Comparison of ENCODE assay signal across 15 cellular contexts in genomic region chr16:75497558-75497957, GRCh38. TPM values are rescaled to one million over a fixed set of nuclear protein-coding genes. Genes with fewer than 3 reads are reported as not detected.
DNase-seq lines count a peak whose midpoint lies in the region; ATAC-seq, FAIRE-seq and TF ChIP-seq lines count a peak whose summit lies in the region.
"Had no signal": no experiment of that assay in that cellular context is flagged by ENCODE, and none has a peak within 500 bp of the region (broad histone marks: within the 10 kb centered on the region; RNA-seq: fewer than 3 reads in every experiment).

No MANE protein-coding gene starts in this region.

- H3K9me3 ChIP-seq in adrenal gland (replicated peaks in 1 of 3) (no peaks in the 10 kb centered on the region), prostate gland (no peaks in the 10 kb centered on the region)

- H3K27me3 ChIP-seq in adrenal gland = no peaks in the 10 kb centered on the region
- no peaks in the 10 kb centered on the region for H3K27me3 ChIP-seq in prostate gland (replicated peaks; ENCODE audit: insufficient read depth)

- TF ChIP-seq POLR2A in adrenal gland (IDR thresholded peaks at IDR 0.05) = no peak
- no peak for TF ChIP-seq POLR2A in prostate gland (IDR thresholded peaks at IDR 0.05)

- TF ChIP-seq CTCF in adrenal gland (IDR thresholded peaks at IDR 0.05) (no peak), prostate gland (IDR thresholded peaks at IDR 0.05) (no peak)

- FAIRE-seq in islet of Langerhans (lab: Jason Lieb, UNC) = peak; percentile 65
- FAIRE-seq: G401.6, GM12891 had no signal

- H3K4me3 ChIP-seq in adrenal gland = no peak overlapping the region
- H3K4me3 ChIP-seq in prostate gland = no peak overlapping the region
- H3K4me3 ChIP-seq: GM23338 had no signal

- H3K27ac ChIP-seq in adrenal gland (peak overlapping the region; percentile 32 to 86 (median 74)), prostate gland (no peak overlapping the region)
- H3K27ac ChIP-seq: HL-60 had no signal

- DNase-seq in M059J (ENCODE audit: low read depth) (peak; percentile 51), adrenal gland (peak; percentile 68 to 83 (median 78)), prostate gland (ENCODE audit: low spot score) (no peak), NOMO-1 treated with dmso at 0.1 percent for 144 hours (lab: John Stamatoyannopoulos, UW; ENCODE audit: unreplicated experiment) (no peak)
- DNase-seq: DMS79, NCI-H1436 treated with DMSO at 0.1 percent for 48 hours, SHP77 treated with DMSO at 0.1 percent for 48 hours had no signal

- H3K4me1 ChIP-seq in adrenal gland (replicated peaks in 1 of 2) = peaks cover 14 to 30% of the 10 kb centered on the region in 2 donors
- peaks cover 5% of the 10 kb centered on the region for H3K4me1 ChIP-seq in prostate gland (replicated peaks)

- intact Hi-C loops in adrenal gland (cut with DNase I) = no loop called here
- intact Hi-C loops in prostate gland (cut with DNase I) = no loop called here

- H3K36me3 ChIP-seq in adrenal gland (replicated peaks in 1 of 2) = no peaks in the 10 kb centered on the region
- H3K36me3 ChIP-seq in prostate gland = no peaks in the 10 kb centered on the region

- no peak for ATAC-seq in activated CD4-positive, CD25-positive, alpha-beta regulatory T cell treated with anti-CD3 and anti-CD28 coated beads, Interleukin-2, amount 50 U/mL, for 24 hours
- ATAC-seq in GM18867 (IDR thresholded peaks at IDR 0.05; ENCODE audit: unreplicated experiment) = no peak
- ATAC-seq: GM23338 had no signal

- 32 to 63% (median 43%) methylated on average over 4 of the region's 4 CpGs for WGBS in adrenal gland, 4 donors
- 77% methylated on average over 4 of the region's 4 CpGs for WGBS in prostate gland

RNA-seq across cellular contexts. Expression of gene CHST6, which starts 2.3 kb away (rescaled TPM):
- 0.98 and 1.4 TPM in 2 replicates for total RNA-seq in M059J (2014; rRNA removed; shearing (Covaris generic))
- 10 to 100 TPM in 7 of 8 donors, 1 to 10 TPM in 1; 6.6 to 65.8 (median 36.9) TPM for total RNA-seq in adrenal gland
- 1 to 10 TPM; 3.1 to 6.7 (median 3.1) TPM for polyA plus RNA-seq in adrenal gland
- 1 to 10 TPM in 1 of 2 donors, under 1 TPM in 1; 0.23 to 9.5 TPM for total RNA-seq in prostate gland

RNA-seq across cellular contexts. Expression of gene TMEM170A, which starts 33.1 kb away (rescaled TPM):
- total RNA-seq in M059J (2014; rRNA removed; shearing (Covaris generic)) = 17.5 and 27.5 TPM in 2 replicates
- total RNA-seq in adrenal gland (10 to 100 TPM; 19.2 to 39.9 (median 22.7) TPM), prostate gland (10 to 100 TPM; 21.5 to 35.9 TPM)
- polyA plus RNA-seq in adrenal gland = 10 to 100 TPM in 2 of 3 donors, 1 to 10 TPM in 1; 5.4 to 19.8 (median 10.1) TPM

RNA-seq across cellular contexts. Expression of gene CHST5, which starts 38.4 kb away (rescaled TPM):
- total RNA-seq in M059J (2014; rRNA removed; shearing (Covaris generic)) = not detected in 2 replicates
- total RNA-seq in adrenal gland (under 1 TPM in 6 of 8 donors, not detected in 2; 0.07 to 0.68 (median 0.29) TPM), prostate gland (under 1 TPM in 1 of 2 donors, not detected in 1; 0.23 TPM)
- polyA plus RNA-seq in adrenal gland = under 1 TPM in 2 of 3 donors, not detected in 1; 0.32 to 0.61 TPM
- total RNA-seq: GM23338 had no signal
- polyA plus RNA-seq: AG04450, GM23338 had no signal

RNA-seq across cellular contexts. Expression of gene TMEM231, which starts 58.5 kb away (rescaled TPM):
- total RNA-seq in M059J (2014; rRNA removed; shearing (Covaris generic)) = 11.0 and 13.3 TPM in 2 replicates
- 10 to 100 TPM in 3 of 8 donors, 1 to 10 TPM in 5; 6.2 to 11.3 (median 9.5) TPM for total RNA-seq in adrenal gland
- 10 to 100 TPM in 1 of 3 donors, 1 to 10 TPM in 2; 2.8 to 13.4 (median 4.8) TPM for polyA plus RNA-seq in adrenal gland
- 10 to 100 TPM in 1 of 2 donors, 1 to 10 TPM in 1; 7.7 to 17.2 TPM for total RNA-seq in prostate gland

Comparison
In these comparisons a context has a peak if more than half of its experiments do, and no peak if none do; other contexts are left out.
1. DNase-seq: peak in M059J (single experiment) and adrenal gland (7 of 7); none in prostate gland (single experiment) and NOMO-1 treated with dmso at 0.1 percent for 144 hours (single experiment).
2. H3K27ac ChIP-seq: peak in adrenal gland (5 of 5); none in prostate gland (0 of 2).